In the genomic region with DNA sequence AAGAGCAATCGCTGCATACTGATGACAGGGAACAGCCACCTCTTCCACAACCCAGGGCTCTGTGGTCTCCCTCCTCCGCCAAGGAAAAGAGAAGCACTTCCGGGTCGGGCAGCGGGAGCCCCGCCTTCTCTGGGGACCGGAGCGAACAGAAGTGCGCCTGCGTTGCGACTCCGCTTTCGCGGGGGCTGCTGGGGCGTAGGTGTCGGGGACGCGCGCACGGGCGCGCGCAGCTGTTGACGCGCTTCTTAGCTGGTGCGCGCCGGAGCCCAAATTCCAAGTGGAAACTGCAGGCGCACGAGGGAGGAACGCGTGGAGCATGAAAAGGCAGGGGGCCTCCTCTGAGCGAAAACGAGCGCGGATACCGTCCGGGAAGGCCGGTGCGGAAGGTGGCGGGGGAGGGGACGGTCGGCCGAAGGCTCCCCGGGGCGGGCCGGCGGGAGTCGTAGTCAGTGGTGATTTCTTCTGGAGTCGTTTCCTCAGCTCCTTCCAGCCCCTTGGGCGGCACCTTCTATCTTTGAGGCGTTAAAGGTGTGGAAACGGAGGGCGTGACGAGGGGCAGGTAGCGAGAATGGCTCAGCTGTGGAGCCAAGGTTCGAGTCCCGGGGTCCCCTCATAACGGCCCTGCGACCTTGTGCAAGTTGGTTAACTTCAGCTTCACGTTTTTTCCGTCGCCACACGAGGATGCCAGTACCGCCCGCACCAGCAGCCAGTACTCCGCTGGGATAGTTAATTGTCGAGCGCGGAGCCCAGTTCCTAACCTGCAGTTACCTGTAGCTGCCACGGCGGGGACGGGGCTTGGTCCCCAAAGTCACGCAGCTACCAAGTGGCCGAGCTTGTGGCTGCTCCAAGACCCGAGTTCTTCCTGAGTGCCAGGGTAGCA, we compare ENCODE assay signal across 8 cellular contexts. TPM values are rescaled to one million over a fixed set of nuclear protein-coding genes. Genes with fewer than 3 reads are reported as not detected.
DNase-seq lines count a peak whose midpoint lies in the region; ATAC-seq, FAIRE-seq and TF ChIP-seq lines count a peak whose summit lies in the region.

A gene (minus strand): TSS at position 95 of the 880 bp plus-strand sequence. CDS start 78 bp downstream, at position 17.
A gene with protein sequence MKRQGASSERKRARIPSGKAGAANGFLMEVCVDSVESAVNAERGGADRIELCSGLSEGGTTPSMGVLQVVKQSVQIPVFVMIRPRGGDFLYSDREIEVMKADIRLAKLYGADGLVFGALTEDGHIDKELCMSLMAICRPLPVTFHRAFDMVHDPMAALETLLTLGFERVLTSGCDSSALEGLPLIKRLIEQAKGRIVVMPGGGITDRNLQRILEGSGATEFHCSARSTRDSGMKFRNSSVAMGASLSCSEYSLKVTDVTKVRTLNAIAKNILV (plus strand): TSS at position 202 of the 880 bp plus-strand sequence. CDS start 115 bp downstream, at position 317.

- H3K27ac Mint-ChIP-seq in activated naive CD8-positive, alpha-beta T cell treated with anti-CD3 and anti-CD28 coated beads, Interleukin-2, amount 50 U/mL, for 24 hours = peak within 1 kb of the TSS; percentile 97

- peaks cover 38% of the 10 kb centered on the region for H3K4me1 Mint-ChIP-seq in activated naive CD8-positive, alpha-beta T cell treated with anti-CD3 and anti-CD28 coated beads, Interleukin-2, amount 50 U/mL, for 24 hours

- DNase-seq in NCI-H1417 treated with DMSO at 0.1 percent for 48 hours (lab: John Stamatoyannopoulos, UW) (peak; percentile 26), SW480 (ENCODE audit: low spot score) (peak; percentile 94), Right ventricle myocardium superior (peak; percentile 98), pancreas (peak; percentile 94 to 98 (median 96)), tibial artery (peak; percentile 95 to 99)
- peak; percentile 95 for DNase-seq in activated naive CD8-positive, alpha-beta T cell treated with anti-CD3 and anti-CD28 coated beads, Interleukin-2, amount 50 U/mL, for 24 hours

- H3K4me3 ChIP-seq in pancreas (peak within 1 kb of the TSS; percentile 73 to 91 (median 80)), tibial artery (peak within 1 kb of the TSS; percentile 91 to 92)

- no peaks in the 10 kb centered on the region for H3K9me3 Mint-ChIP-seq in activated naive CD8-positive, alpha-beta T cell treated with anti-CD3 and anti-CD28 coated beads, Interleukin-2, amount 50 U/mL, for 24 hours

- WGBS in pancreas, 2 donors = 0% methylated on average over 69 to 76 of the region's 76 CpGs

- H3K9me3 ChIP-seq in pancreas (no peaks in the 10 kb centered on the region), tibial artery (no peaks in the 10 kb centered on the region)

- H3K4me1 ChIP-seq in pancreas = peaks cover 9 to 18% (median 12%) of the 10 kb centered on the region in 3 donors
- peaks cover 0 to 29% (median 19%) of the 10 kb centered on the region in 4 donors for H3K4me1 ChIP-seq in tibial artery

- no peaks in the 10 kb centered on the region for H3K27me3 Mint-ChIP-seq in activated naive CD8-positive, alpha-beta T cell treated with anti-CD3 and anti-CD28 coated beads, Interleukin-2, amount 50 U/mL, for 24 hours

- H3K36me3 ChIP-seq in pancreas (no peaks in the 10 kb centered on the region), tibial artery (peaks cover 11 to 25% (median 19%) of the 10 kb centered on the region in 3 donors)

- intact Hi-C loops in Right ventricle myocardium superior (cut with DNase I) = no loop called here
- intact Hi-C loops in pancreas (cut with DNase I) = no loop called here
- intact Hi-C loops in tibial artery (cut with DNase I; ENCODE audit: low total_unique reads) = loop anchor here (5.0 kb wide), 1 partner anchor 110 kb away; a partner anchor contains a TSS

- peak; percentile 17 for FAIRE-seq in pancreas (lab: Jason Lieb, UNC)

- peak within 1 kb of the TSS; percentile 99 for H3K4me3 Mint-ChIP-seq in activated naive CD8-positive, alpha-beta T cell treated with anti-CD3 and anti-CD28 coated beads, Interleukin-2, amount 50 U/mL, for 24 hours

- H3K27me3 ChIP-seq in pancreas (no peaks in the 10 kb centered on the region), tibial artery (no peaks in the 10 kb centered on the region)

- H3K36me3 Mint-ChIP-seq in activated naive CD8-positive, alpha-beta T cell treated with anti-CD3 and anti-CD28 coated beads, Interleukin-2, amount 50 U/mL, for 24 hours (ENCODE audit: low read depth) = peaks cover 44% of the 10 kb centered on the region

- peak; percentile 92 for ATAC-seq in HG02798 (IDR thresholded peaks at IDR 0.05; ENCODE audit: poor library complexity, unreplicated experiment)
- peak; percentile 96 for ATAC-seq in activated naive CD8-positive, alpha-beta T cell treated with anti-CD3 and anti-CD28 coated beads, Interleukin-2, amount 50 U/mL, for 24 hours
- ATAC-seq in Right ventricle myocardium superior (ENCODE audit: poor library complexity) = peak; percentile 99
- ATAC-seq in pancreas = peak; percentile 96 to 98 (median 97)

- TF ChIP-seq CTCF in GM12874 (IDR thresholded peaks at IDR 0.05; ENCODE audit: insufficient read depth, low read depth, low read length) = peak; percentile 58
- peak in 3 of 4 donors; percentile 8 to 42 (median 14) for TF ChIP-seq CTCF in pancreas (IDR thresholded peaks at IDR 0.05)
- peak; percentile 7 to 45 for TF ChIP-seq CTCF in tibial artery (IDR thresholded peaks at IDR 0.05)

- peak within 1 kb of the TSS; percentile 85 to 96 (median 90) for H3K27ac ChIP-seq in pancreas
- peak within 1 kb of the TSS; percentile 92 to 95 for H3K27ac ChIP-seq in tibial artery

RNA-seq across cellular contexts. Expression of the first gene that starts in this region (rescaled TPM):
- total RNA-seq in Right ventricle myocardium superior (32.4 TPM), pancreas (10 to 100 TPM; 11.8 to 18.4 (median 16.6) TPM)
- 10 to 100 TPM in 1 of 2 donors, 1 to 10 TPM in 1; 5.8 to 13.5 TPM for polyA plus RNA-seq in pancreas

RNA-seq across cellular contexts. Expression of the second gene that starts in this region (rescaled TPM):
- total RNA-seq in Right ventricle myocardium superior (37.2 TPM), pancreas (10 to 100 TPM in 1 of 6 donors, 1 to 10 TPM in 5; 5.4 to 10.0 (median 7.2) TPM)
- 10 to 100 TPM; 13.2 to 14.5 TPM for polyA plus RNA-seq in pancreas

Comparison
In these comparisons a context has a peak if more than half of its experiments do, and no peak if none do; other contexts are left out.
1. Peak in every context shown above with its lines: DNase-seq, ATAC-seq, H3K4me3 ChIP-seq and H3K27ac ChIP-seq.
2. DNase-seq: peak in every context shown above with its lines; median percentile 98 in Right ventricle myocardium superior; 97 in tibial artery; 96 in pancreas; 95 in activated naive CD8-positive, alpha-beta T cell treated with anti-CD3 and anti-CD28 coated beads, Interleukin-2, amount 50 U/mL, for 24 hours; 94 in SW480; 26 in NCI-H1417 treated with DMSO at 0.1 percent for 48 hours.